In genomic region chr6:31663961-31664789, GRCh38 we compare ENCODE assay signal across 1 cellular context.
TF ChIP-seq lines count a peak whose summit lies in the region.

No MANE protein-coding gene starts in this region.

TF ChIP-seq in K562, 482 proteins besides CTCF, POLR2A, EP300 and RAD21 (continued from another document and continues in another):
- TF ChIP-seq ZNF592 (IDR thresholded peaks at IDR 0.05) (no peak), KDM4B (IDR thresholded peaks at IDR 0.05; ENCODE audit: borderline replicate concordance in 2 of 2, low read depth in 1 of 2) (no peak), JUN (IDR thresholded peaks at IDR 0.05; ENCODE audit: borderline replicate concordance, low read depth, low read length) (peak; percentile 99), JUN (CRISPR knock-in tag; IDR thresholded peaks at IDR 0.05; ENCODE audit: borderline replicate concordance) (peak; percentile 73; the same call in 1 of the 2 replicates), ZC3H8 (IDR thresholded peaks at IDR 0.05) (no peak), BDP1 (IDR thresholded peaks at IDR 0.05; ENCODE audit: insufficient read depth, insufficient read length) (no peak), DNMT1 (IDR thresholded peaks at IDR 0.05) (0 out of 2 replicates have a peak, but pooled peaks have one; percentile 25), SMARCA5 (IDR thresholded peaks at IDR 0.05) (peak; percentile 74), FOXJ3 (CRISPR knock-in tag; IDR thresholded peaks at IDR 0.05) (no peak), NFXL1 (CRISPR knock-in tag; IDR thresholded peaks at IDR 0.05) (no peak), MIER1 (IDR thresholded peaks at IDR 0.05; ENCODE audit: low read depth) (peak; percentile 59; the same call in 1 of the 2 replicates), SMAD1 (IDR thresholded peaks at IDR 0.05; ENCODE audit: low read depth, low read length, partially characterized antibody) (no peak), ETV1 (tag; conservative IDR thresholded peaks at IDR 0.05; ENCODE audit: low read depth) (peak; percentile 94), ATF3 (IDR thresholded peaks at IDR 0.05) (no peak), ATF3 (CRISPR knock-in tag; conservative IDR thresholded peaks at IDR 0.05) (peak; percentile 85), POLR2H (tag; IDR thresholded peaks at IDR 0.05; ENCODE audit: low read depth) (no peak), NR3C1 (CRISPR knock-in tag; IDR thresholded peaks at IDR 0.05) (no peak), POLR2AphosphoS5 (IDR thresholded peaks at IDR 0.05; ENCODE audit: control insufficient read depth, insufficient read depth, low read depth, low read length) (peak; percentile 69; the same call in 1 of the 2 replicates), GATA2 (CRISPR knock-in tag; IDR thresholded peaks at IDR 0.05) (peak; percentile 5; the same call in 1 of the 2 replicates), TBP (optimal IDR thresholded peaks at IDR 0.05; ENCODE audit: low read depth, low read length) (peak; percentile 36), SIN3B (IDR thresholded peaks at IDR 0.05; ENCODE audit: low read depth) (no peak), HDGF (IDR thresholded peaks at IDR 0.05) (peak; percentile 98), ZFPM2 (CRISPR knock-in tag; IDR thresholded peaks at IDR 0.05) (0 out of 2 replicates have a peak, but pooled peaks have one; percentile 11), TAF15 (IDR thresholded peaks at IDR 0.05; ENCODE audit: low read depth, low read length) (no peak), STAT5B (CRISPR knock-in tag; IDR thresholded peaks at IDR 0.05) (no peak), FOSL1 (tag; conservative IDR thresholded peaks at IDR 0.05) (no peak), ZNF347 (CRISPR knock-in tag; IDR thresholded peaks at IDR 0.05; ENCODE audit: low read depth) (peak; percentile 17; the same call in 1 of the 2 replicates), ZBTB17 (CRISPR knock-in tag; IDR thresholded peaks at IDR 0.05) (0 out of 2 replicates have a peak, but pooled peaks have one; percentile 41), YY1 (IDR thresholded peaks at IDR 0.05; ENCODE audit: borderline replicate concordance in 1 of 3, control insufficient read depth in 1 of 3, extremely low read depth in 1 of 3, insufficient read depth in 3 of 3, insufficient read length in 1 of 3, insufficient replicate concordance in 2 of 3, low read depth in 1 of 3, low read length in 2 of 3) (peak in 2 of 3 experiments; percentile 9 to 56), ZNF695 (CRISPR knock-in tag; IDR thresholded peaks at IDR 0.05) (0 out of 2 replicates have a peak, but pooled peaks have one; percentile 4), SLC30A9 (CRISPR knock-in tag; IDR thresholded peaks at IDR 0.05) (no peak), TAF9B (IDR thresholded peaks at IDR 0.05; ENCODE audit: partially characterized antibody) (no peak), IRF1 (CRISPR knock-in tag; IDR thresholded peaks at IDR 0.05; ENCODE audit: borderline replicate concordance) (no peak), RBFOX2 (IDR thresholded peaks at IDR 0.05; ENCODE audit: low read depth, low read length) (peak; percentile 92), FOXK2 (conservative IDR thresholded peaks at IDR 0.05 in 1 of 2, IDR thresholded peaks at IDR 0.05 in 1 of 2; ENCODE audit: low read depth in 2 of 2) (peak in 1 of 2 experiments; percentile 31; a peak in 1 of 4 replicates), MXI1 (IDR thresholded peaks at IDR 0.05; ENCODE audit: low read depth, low read length) (no peak), ZNF644 (tag; IDR thresholded peaks at IDR 0.05; ENCODE audit: low read depth) (no peak), ZMIZ1 (IDR thresholded peaks at IDR 0.05; ENCODE audit: low read depth in 2 of 2, low read length in 2 of 2) (peak in 1 of 2 experiments; percentile 27; a peak in 1 of 4 replicates), TRIM24 (IDR thresholded peaks at IDR 0.05) (peak in 1 of 2 experiments; percentile 38; a peak in 1 of 4 replicates), SAFB2 (IDR thresholded peaks at IDR 0.05; ENCODE audit: borderline replicate concordance, low read depth, low read length, severe bottlenecking) (no peak), HIVEP1 (CRISPR knock-in tag; IDR thresholded peaks at IDR 0.05) (no peak; the same call in 1 of the 2 replicates), KAT7 (CRISPR knock-in tag; IDR thresholded peaks at IDR 0.05; ENCODE audit: borderline replicate concordance) (no peak), TBL1XR1 (IDR thresholded peaks at IDR 0.05; ENCODE audit: low read length in 2 of 2) (peak in 1 of 2 experiments; percentile 23; a peak in 1 of 4 replicates), SUPT5H (IDR thresholded peaks at IDR 0.05) (peak; percentile 65), ESRRB (CRISPR knock-in tag; IDR thresholded peaks at IDR 0.05; ENCODE audit: borderline replicate concordance) (no peak), KLF6 (CRISPR knock-in tag; IDR thresholded peaks at IDR 0.05; ENCODE audit: borderline replicate concordance) (no peak; the same call in 1 of the 2 replicates), EHMT2 (IDR thresholded peaks at IDR 0.05) (0 out of 2 replicates have a peak, but pooled peaks have one; percentile 32)
- TF ChIP-seq, protein P1, sequence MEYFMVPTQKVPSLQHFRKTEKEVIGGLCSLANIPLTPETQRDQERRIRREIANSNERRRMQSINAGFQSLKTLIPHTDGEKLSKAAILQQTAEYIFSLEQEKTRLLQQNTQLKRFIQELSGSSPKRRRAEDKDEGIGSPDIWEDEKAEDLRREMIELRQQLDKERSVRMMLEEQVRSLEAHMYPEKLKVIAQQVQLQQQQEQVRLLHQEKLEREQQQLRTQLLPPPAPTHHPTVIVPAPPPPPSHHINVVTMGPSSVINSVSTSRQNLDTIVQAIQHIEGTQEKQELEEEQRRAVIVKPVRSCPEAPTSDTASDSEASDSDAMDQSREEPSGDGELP (CRISPR knock-in tag; IDR thresholded peaks at IDR 0.05; ENCODE audit: borderline replicate concordance) = peak; percentile 73; the same call in 1 of the 2 replicates
- TF ChIP-seq, protein P2, sequence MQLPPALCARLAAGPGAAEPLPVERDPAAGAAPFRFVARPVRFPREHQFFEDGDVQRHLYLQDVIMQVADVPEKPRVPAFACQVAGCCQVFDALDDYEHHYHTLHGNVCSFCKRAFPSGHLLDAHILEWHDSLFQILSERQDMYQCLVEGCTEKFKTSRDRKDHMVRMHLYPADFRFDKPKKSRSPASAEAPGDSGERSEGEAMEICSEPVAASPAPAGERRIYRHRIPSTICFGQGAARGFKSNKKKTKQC (CRISPR knock-in tag; IDR thresholded peaks at IDR 0.05) = no peak
- TF ChIP-seq, protein P3, sequence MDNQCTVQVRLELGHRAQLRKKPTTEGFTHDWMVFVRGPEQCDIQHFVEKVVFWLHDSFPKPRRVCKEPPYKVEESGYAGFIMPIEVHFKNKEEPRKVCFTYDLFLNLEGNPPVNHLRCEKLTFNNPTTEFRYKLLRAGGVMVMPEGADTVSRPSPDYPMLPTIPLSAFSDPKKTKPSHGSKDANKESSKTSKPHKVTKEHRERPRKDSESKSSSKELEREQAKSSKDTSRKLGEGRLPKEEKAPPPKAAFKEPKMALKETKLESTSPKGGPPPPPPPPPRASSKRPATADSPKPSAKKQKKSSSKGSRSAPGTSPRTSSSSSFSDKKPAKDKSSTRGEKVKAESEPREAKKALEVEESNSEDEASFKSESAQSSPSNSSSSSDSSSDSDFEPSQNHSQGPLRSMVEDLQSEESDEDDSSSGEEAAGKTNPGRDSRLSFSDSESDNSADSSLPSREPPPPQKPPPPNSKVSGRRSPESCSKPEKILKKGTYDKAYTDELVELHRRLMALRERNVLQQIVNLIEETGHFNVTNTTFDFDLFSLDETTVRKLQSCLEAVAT (IDR thresholded peaks at IDR 0.05) = peak; percentile 9 to 71; a peak in 3 of 4 replicates
- TF ChIP-seq, protein P4, sequence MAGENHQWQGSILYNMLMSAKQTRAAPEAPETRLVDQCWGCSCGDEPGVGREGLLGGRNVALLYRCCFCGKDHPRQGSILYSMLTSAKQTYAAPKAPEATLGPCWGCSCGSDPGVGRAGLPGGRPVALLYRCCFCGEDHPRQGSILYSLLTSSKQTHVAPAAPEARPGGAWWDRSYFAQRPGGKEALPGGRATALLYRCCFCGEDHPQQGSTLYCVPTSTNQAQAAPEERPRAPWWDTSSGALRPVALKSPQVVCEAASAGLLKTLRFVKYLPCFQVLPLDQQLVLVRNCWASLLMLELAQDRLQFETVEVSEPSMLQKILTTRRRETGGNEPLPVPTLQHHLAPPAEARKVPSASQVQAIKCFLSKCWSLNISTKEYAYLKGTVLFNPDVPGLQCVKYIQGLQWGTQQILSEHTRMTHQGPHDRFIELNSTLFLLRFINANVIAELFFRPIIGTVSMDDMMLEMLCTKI (IDR thresholded peaks at IDR 0.05; ENCODE audit: partially characterized antibody) = no peak
- TF ChIP-seq, protein P5, sequence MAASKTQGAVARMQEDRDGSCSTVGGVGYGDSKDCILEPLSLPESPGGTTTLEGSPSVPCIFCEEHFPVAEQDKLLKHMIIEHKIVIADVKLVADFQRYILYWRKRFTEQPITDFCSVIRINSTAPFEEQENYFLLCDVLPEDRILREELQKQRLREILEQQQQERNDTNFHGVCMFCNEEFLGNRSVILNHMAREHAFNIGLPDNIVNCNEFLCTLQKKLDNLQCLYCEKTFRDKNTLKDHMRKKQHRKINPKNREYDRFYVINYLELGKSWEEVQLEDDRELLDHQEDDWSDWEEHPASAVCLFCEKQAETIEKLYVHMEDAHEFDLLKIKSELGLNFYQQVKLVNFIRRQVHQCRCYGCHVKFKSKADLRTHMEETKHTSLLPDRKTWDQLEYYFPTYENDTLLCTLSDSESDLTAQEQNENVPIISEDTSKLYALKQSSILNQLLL (CRISPR knock-in tag; IDR thresholded peaks at IDR 0.05; ENCODE audit: borderline replicate concordance) = no peak
- TF ChIP-seq, protein P6, sequence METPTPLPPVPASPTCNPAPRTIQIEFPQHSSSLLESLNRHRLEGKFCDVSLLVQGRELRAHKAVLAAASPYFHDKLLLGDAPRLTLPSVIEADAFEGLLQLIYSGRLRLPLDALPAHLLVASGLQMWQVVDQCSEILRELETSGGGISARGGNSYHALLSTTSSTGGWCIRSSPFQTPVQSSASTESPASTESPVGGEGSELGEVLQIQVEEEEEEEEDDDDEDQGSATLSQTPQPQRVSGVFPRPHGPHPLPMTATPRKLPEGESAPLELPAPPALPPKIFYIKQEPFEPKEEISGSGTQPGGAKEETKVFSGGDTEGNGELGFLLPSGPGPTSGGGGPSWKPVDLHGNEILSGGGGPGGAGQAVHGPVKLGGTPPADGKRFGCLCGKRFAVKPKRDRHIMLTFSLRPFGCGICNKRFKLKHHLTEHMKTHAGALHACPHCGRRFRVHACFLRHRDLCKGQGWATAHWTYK (CRISPR knock-in tag; IDR thresholded peaks at IDR 0.05) = peak; percentile 55; the same call in 1 of the 2 replicates
